ENCODE assay signal across 8 cellular contexts in the genomic region with DNA sequence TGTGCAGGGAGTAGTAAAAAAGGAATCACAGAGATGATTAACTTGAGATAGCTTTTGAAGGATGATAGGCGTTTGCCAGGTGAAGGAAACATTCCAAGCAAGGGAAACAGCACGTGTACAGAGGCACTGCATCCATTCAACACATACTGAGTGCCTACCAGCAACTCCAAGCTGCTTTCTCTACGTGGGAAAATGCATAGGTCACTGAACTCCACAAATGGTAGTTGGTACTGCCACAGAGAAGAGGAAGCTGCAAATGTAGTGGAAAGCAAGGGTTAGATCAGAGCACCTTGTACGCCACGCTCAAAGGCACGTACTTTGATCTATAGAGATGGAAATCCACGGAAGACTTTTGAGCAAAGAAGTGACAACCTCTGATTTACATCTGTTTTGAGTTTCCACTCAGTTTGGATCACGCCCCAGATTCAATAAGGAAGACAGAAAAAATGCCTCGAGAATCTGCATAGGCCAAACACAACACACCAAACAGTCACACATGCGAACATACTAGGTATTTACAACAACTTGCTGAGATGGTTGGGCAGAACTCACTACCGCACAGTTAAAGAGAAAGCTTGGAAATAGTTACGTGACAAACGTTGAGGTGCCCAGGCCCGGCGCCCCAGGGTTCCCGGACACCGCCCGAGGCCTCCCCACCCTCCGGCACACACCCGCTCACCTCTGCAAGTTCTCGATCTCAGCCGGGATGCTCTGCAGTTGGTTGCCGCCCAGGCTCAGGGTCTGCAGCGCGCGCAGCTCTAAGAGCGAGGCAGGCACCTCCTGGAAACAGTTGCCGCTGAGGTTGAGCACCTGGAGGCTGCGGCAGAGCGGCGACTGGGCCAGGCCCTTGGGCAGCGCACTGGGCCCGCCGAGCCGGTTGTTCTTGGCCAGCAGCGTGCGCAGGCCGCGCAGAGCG. TPM values are rescaled to one million over a fixed set of nuclear protein-coding genes. Genes with fewer than 3 reads are reported as not detected.
DNase-seq lines count a peak whose midpoint lies in the region; ATAC-seq and TF ChIP-seq lines count a peak whose summit lies in the region.

No MANE protein-coding gene starts in this region.

- H3K36me3 ChIP-seq in heart left ventricle, result peaks cover 0 to 14% (median 0%) of the 10 kb centered on the region in 9 donors

- peaks cover 0 to 47% (median 16%) of the 10 kb centered on the region in 12 donors for H3K4me1 ChIP-seq in heart left ventricle

- peaks cover 43% of the 10 kb centered on the region for H3K36me3 Mint-ChIP-seq in dendritic cell treated with granulocyte-macrophage colony-stimulating factor and Interleukin-4, amounts not matched to agents 40 ng/mL and 50 ng/mL, for 4 days (ENCODE audit: low read depth)
- peaks cover 43% of the 10 kb centered on the region for H3K36me3 Mint-ChIP-seq in stimulated activated naive CD8-positive, alpha-beta T cell treated with anti-CD3 and anti-CD28 coated beads, Interleukin-15, Interleukin-2, amounts not matched to agents 100 ng/mL and 50 ng/mL, for 24 hours (ENCODE audit: low read depth)

- H3K9me3 Mint-ChIP-seq in dendritic cell treated with granulocyte-macrophage colony-stimulating factor and Interleukin-4, amounts not matched to agents 40 ng/mL and 50 ng/mL, for 4 days, result no peaks in the 10 kb centered on the region
- no peaks in the 10 kb centered on the region for H3K9me3 Mint-ChIP-seq in stimulated activated naive CD8-positive, alpha-beta T cell treated with anti-CD3 and anti-CD28 coated beads, Interleukin-15, Interleukin-2, amounts not matched to agents 100 ng/mL and 50 ng/mL, for 24 hours

- no peaks in the 10 kb centered on the region for H3K9me3 ChIP-seq in heart left ventricle

- DNase-seq in heart left ventricle (no peak), Right ventricle myocardium inferior (ENCODE audit: missing footprints) (no peak), NCI-H2029 (lab: John Stamatoyannopoulos, UW) (peak; percentile 55), mesenteric fat pad (ENCODE audit: low spot score) (peak; percentile 90)
- peak; percentile 42 for DNase-seq in activated CD4-positive, alpha-beta T cell treated with anti-CD3 and anti-CD28 coated beads for 1 hour

- intact Hi-C loops in heart left ventricle (cut with DNase I), result loop anchor here in 6 of 10 donors (2.0 to 10.0 kb wide), 9 partner anchors 54 to 210 kb away; no protein-coding TSS in a partner anchor
- intact Hi-C loops in Right ventricle myocardium inferior (cut with DNase I), result loop anchor here (2.0 to 5.0 kb wide), 3 partner anchors 69 to 210 kb away; no protein-coding TSS in a partner anchor
- intact Hi-C loops in dendritic cell treated with granulocyte-macrophage colony-stimulating factor and Interleukin-4, amounts not matched to agents 40 ng/mL and 50 ng/mL, for 4 days (cut with micrococcal nuclease), result loop anchor here (2.0 to 10.0 kb wide), 4 partner anchors 68 to 644 kb away; a partner anchor contains a TSS

- H3K4me3 Mint-ChIP-seq in dendritic cell treated with granulocyte-macrophage colony-stimulating factor and Interleukin-4, amounts not matched to agents 40 ng/mL and 50 ng/mL, for 4 days, result peak overlapping the region; percentile 79
- peak overlapping the region; percentile 97 for H3K4me3 Mint-ChIP-seq in stimulated activated naive CD8-positive, alpha-beta T cell treated with anti-CD3 and anti-CD28 coated beads, Interleukin-15, Interleukin-2, amounts not matched to agents 100 ng/mL and 50 ng/mL, for 24 hours

- H3K4me3 ChIP-seq in heart left ventricle, result peak overlapping the region; percentile 69 to 97 (median 84)

- no peaks in the 10 kb centered on the region for H3K27me3 Mint-ChIP-seq in dendritic cell treated with granulocyte-macrophage colony-stimulating factor and Interleukin-4, amounts not matched to agents 40 ng/mL and 50 ng/mL, for 4 days
- no peaks in the 10 kb centered on the region for H3K27me3 Mint-ChIP-seq in stimulated activated naive CD8-positive, alpha-beta T cell treated with anti-CD3 and anti-CD28 coated beads, Interleukin-15, Interleukin-2, amounts not matched to agents 100 ng/mL and 50 ng/mL, for 24 hours

- TF ChIP-seq POLR2A in heart left ventricle (IDR thresholded peaks at IDR 0.05), result no peak

- H3K27me3 ChIP-seq in heart left ventricle, result no peaks in the 10 kb centered on the region

- WGBS in heart left ventricle, 4 donors, result 2 to 10% (median 5%) methylated on average over 16 to 40 of the region's 40 CpGs

- H3K27ac Mint-ChIP-seq in dendritic cell treated with granulocyte-macrophage colony-stimulating factor and Interleukin-4, amounts not matched to agents 40 ng/mL and 50 ng/mL, for 4 days, result peak overlapping the region; percentile 83
- peak overlapping the region; percentile 88 for H3K27ac Mint-ChIP-seq in stimulated activated naive CD8-positive, alpha-beta T cell treated with anti-CD3 and anti-CD28 coated beads, Interleukin-15, Interleukin-2, amounts not matched to agents 100 ng/mL and 50 ng/mL, for 24 hours

- TF ChIP-seq CTCF in heart left ventricle (IDR thresholded peaks at IDR 0.05), result no peak

- peak overlapping the region; percentile 80 to 94 (median 88) for H3K27ac ChIP-seq in heart left ventricle

- no peak for ATAC-seq in heart left ventricle
- no peak for ATAC-seq in Right ventricle myocardium inferior
- peak; percentile 40 for ATAC-seq in HG02885 (IDR thresholded peaks at IDR 0.05; ENCODE audit: poor library complexity, unreplicated experiment)

- H3K4me1 Mint-ChIP-seq in dendritic cell treated with granulocyte-macrophage colony-stimulating factor and Interleukin-4, amounts not matched to agents 40 ng/mL and 50 ng/mL, for 4 days (ENCODE audit: low read depth), result peaks cover 43% of the 10 kb centered on the region
- H3K4me1 Mint-ChIP-seq in stimulated activated naive CD8-positive, alpha-beta T cell treated with anti-CD3 and anti-CD28 coated beads, Interleukin-15, Interleukin-2, amounts not matched to agents 100 ng/mL and 50 ng/mL, for 24 hours (ENCODE audit: low read depth), result peaks cover 58% of the 10 kb centered on the region

RNA-seq across cellular contexts. Expression of a gene that starts 0.8 kb away (rescaled TPM):
- total RNA-seq in heart left ventricle (10 to 100 TPM in 5 of 9 donors, 1 to 10 TPM in 4; 7.1 to 17.9 (median 10.5) TPM), Right ventricle myocardium inferior (8.7 TPM), mesenteric fat pad (26.2 TPM)
- 1 to 10 TPM; 2.3 to 8.9 TPM for polyA plus RNA-seq in heart left ventricle

Comparison
In these comparisons a context has a peak if more than half of its experiments do, and no peak if none do; other contexts are left out.
1. DNase-seq: peak in NCI-H2029 (single experiment), activated CD4-positive, alpha-beta T cell treated with anti-CD3 and anti-CD28 coated beads for 1 hour (single experiment) and mesenteric fat pad (single experiment); none in heart left ventricle (0 of 5) and Right ventricle myocardium inferior (single experiment).